Comparison of ENCODE assay signal across 10 cellular contexts in the genomic region with DNA sequence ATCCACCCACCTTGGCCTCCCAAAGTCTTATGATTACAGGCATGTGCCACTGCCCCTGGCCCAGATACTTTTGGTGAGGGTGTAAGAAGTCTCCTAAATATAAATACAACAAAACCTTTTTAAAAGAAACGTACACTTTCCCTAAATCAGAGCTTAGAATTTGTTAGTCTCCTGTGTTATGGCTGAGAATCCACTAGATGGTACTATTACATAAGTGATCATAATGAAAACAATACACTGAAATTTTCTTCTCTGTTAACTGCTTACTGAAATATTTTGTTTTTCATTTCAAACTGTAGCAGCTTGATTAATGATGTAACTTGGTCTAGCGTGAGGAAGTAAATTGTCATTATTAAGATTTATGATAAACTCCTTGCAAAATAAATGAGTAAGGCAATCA.
DNase-seq lines count a peak whose midpoint lies in the region; ATAC-seq, FAIRE-seq and TF ChIP-seq lines count a peak whose summit lies in the region.
"Had no signal": no experiment of that assay in that cellular context is flagged by ENCODE, and none has a peak within 500 bp of the region (broad histone marks: within the 10 kb centered on the region; RNA-seq: fewer than 3 reads in every experiment).

No MANE protein-coding gene starts in this region.

- no peaks in the 10 kb centered on the region for H3K9me3 Mint-ChIP-seq in HFFc6

- H3K4me1 Mint-ChIP-seq in HFFc6 (ENCODE audit: low read depth): no peaks in the 10 kb centered on the region

- no peak overlapping the region for H3K9ac ChIP-seq in HepG2 (ENCODE audit: insufficient read depth, low read depth, low read length)

- TF ChIP-seq CTCF in BJ (IDR thresholded peaks at IDR 0.05; ENCODE audit: insufficient read depth, low read depth, low read length): peak; percentile 46
- TF ChIP-seq CTCF in HFFc6 (IDR thresholded peaks at IDR 0.05): peak; percentile 68
- TF ChIP-seq CTCF in HepG2 (CRISPR knock-in tag; IDR thresholded peaks at IDR 0.05): peak; percentile 43

- TF ChIP-seq RAD21 in HepG2 (CRISPR knock-in tag; IDR thresholded peaks at IDR 0.05): no peak

- H2AFZ ChIP-seq in HepG2 (ENCODE audit: low read length): no peak overlapping the region

- no peak overlapping the region for H3K27ac ChIP-seq in HepG2 (ENCODE audit: extremely low read length, insufficient read depth, low read length)
- H3K27ac ChIP-seq: neutrophil, tibial artery had no signal

- no TSS peak for BruUV-seq in HepG2 (replicated peaks; lab: Mats Ljungman, UMichigan)

- H3K36me3 Mint-ChIP-seq in HFFc6 (ENCODE audit: low read depth): no peaks in the 10 kb centered on the region

- no peaks in the 10 kb centered on the region for H3K36me3 ChIP-seq in BJ (ENCODE audit: control insufficient read depth, insufficient read depth, low read length)
- H3K36me3 ChIP-seq in HepG2 (replicated peaks in 1 of 2; ENCODE audit: control insufficient read depth in 1 of 2, insufficient read depth in 2 of 2, low read length in 2 of 2): no peaks in the 10 kb centered on the region
- H3K36me3 ChIP-seq: neutrophil, tibial artery had no signal

- ATAC-seq in HepG2: no peak

- no peak overlapping the region for H3K4me2 ChIP-seq in HepG2 (ENCODE audit: low read depth, low read length)

- intact Hi-C loops in HepG2 (cut with micrococcal nuclease; ENCODE audit: unreplicated experiment): loop anchor here (2.0 kb wide), 1 partner anchor 1737 kb away; no protein-coding TSS in a partner anchor

- no peaks in the 10 kb centered on the region for H4K20me1 ChIP-seq in HepG2 (ENCODE audit: insufficient read depth, low read length)

- no peak overlapping the region for H3K27ac Mint-ChIP-seq in HFFc6

- DNase-seq in BJ (ENCODE audit: low read depth): no peak
- DNase-seq in HFFc6: no peak
- peak; percentile 0 for DNase-seq in amniotic epithelial cell (ENCODE audit: low read depth)
- no peak for DNase-seq in HepG2 (ENCODE audit: low spot score)
- DNase-seq in stimulated activated CD4-positive, alpha-beta T cell treated with anti-CD3 and anti-CD28 coated beads, Interleukin-4, amount 100 ng/mL, for 24 hours: no peak
- DNase-seq in activated effector memory CD4-positive, alpha-beta T cell treated with anti-CD3 and anti-CD28 coated beads, Interleukin-2, amount 50 U/mL, for 16 hours: no peak
- no peak for DNase-seq in activated CD8-positive, alpha-beta memory T cell treated with anti-CD3 and anti-CD28 coated beads, Interleukin-2, amount 50 U/mL, for 4 hours
- no peak for DNase-seq in stimulated activated naive CD4-positive, alpha-beta T cell treated with Interleukin-2 at 50 U/mL for 16 hours (lab: John Stamatoyannopoulos, UW)
- DNase-seq: tibial artery had no signal

- H3K27me3 Mint-ChIP-seq in HFFc6 (ENCODE audit: insufficient read depth): no peaks in the 10 kb centered on the region; the same call in 1 of the 2 replicates

- in situ Hi-C loops in HepG2 (cut with HindIII; ENCODE audit: extremely low pct_ligation_motif_present, low pct_unique_long_range_greater_than_20kb): no loop called here

- no peaks in the 10 kb centered on the region for H3K9me3 ChIP-seq in HepG2 (ENCODE audit: low read length)
- H3K9me3 ChIP-seq: neutrophil, tibial artery had no signal

- CTCF ChIA-PET in BJ (lab: Yijun Ruan, JAX): interaction anchor here (0.6 to 2.0 kb wide), 11 partner anchors 8 to 1742 kb away, joined by 3 to 16 read pairs (median 3); no protein-coding TSS in a partner anchor
- CTCF ChIA-PET in HepG2 (lab: Yijun Ruan, JAX; ENCODE audit: low intra/inter-chr PET ratio, low total read pairs): interaction anchor here (1.0 kb wide), 1 partner anchor 1754 kb away, joined by 3 read pairs; no protein-coding TSS in a partner anchor

- no peak for TF ChIP-seq POLR2A in HepG2 (IDR thresholded peaks at IDR 0.05; ENCODE audit: insufficient read depth in 1 of 2, low read depth in 2 of 2, low read length in 2 of 2)

- TF ChIP-seq EP300 in HepG2 (IDR thresholded peaks at IDR 0.05; ENCODE audit: low read depth in 2 of 2, low read length in 2 of 2): no peak
- no peak for TF ChIP-seq EP300 in HepG2 (CRISPR knock-in tag; IDR thresholded peaks at IDR 0.05; ENCODE audit: borderline replicate concordance)

- no peak overlapping the region for H3K4me3 ChIP-seq in BJ (ENCODE audit: low read depth, low read length)
- H3K4me3 ChIP-seq in HepG2 (replicated peaks in 1 of 3; ENCODE audit: insufficient read depth in 1 of 3, low read depth in 2 of 3, low read length in 3 of 3): no peak overlapping the region
- H3K4me3 ChIP-seq: tibial artery had no signal

- WGBS in HepG2 (ENCODE audit: low lambda C conversion rate): 13% methylated on average over 2 of the region's 2 CpGs

- H3K27me3 ChIP-seq in BJ (ENCODE audit: control insufficient read depth, insufficient read depth, low read length) (no peaks in the 10 kb centered on the region), HepG2 (ENCODE audit: control insufficient read depth in 1 of 2, insufficient read depth in 2 of 2, low read length in 2 of 2) (no peaks in the 10 kb centered on the region)
- H3K27me3 ChIP-seq: neutrophil, tibial artery had no signal

- no peak overlapping the region for H3K4me3 Mint-ChIP-seq in HFFc6

- no peaks in the 10 kb centered on the region for H3K79me2 ChIP-seq in HepG2 (ENCODE audit: insufficient read depth, low read length)

- FAIRE-seq in HepG2 (lab: Jason Lieb, UNC): no peak

- H3K4me1 ChIP-seq in HepG2 (ENCODE audit: insufficient read depth, low read length): no peaks in the 10 kb centered on the region
- H3K4me1 ChIP-seq: tibial artery had no signal

- POLR2A ChIA-PET in BJ (lab: Charles Lee) (no interaction called here), HepG2 (lab: Yijun Ruan, JAX) (no interaction called here)

TF ChIP-seq in HepG2, 621 proteins besides CTCF, POLR2A, EP300 and RAD21:
- TF ChIP-seq ZNF207 (IDR thresholded peaks at IDR 0.05; ENCODE audit: borderline replicate concordance): no peak
- no peak for TF ChIP-seq ZFP36L1 (CRISPR knock-in tag; IDR thresholded peaks at IDR 0.05)
- TF ChIP-seq MTA3 (CRISPR knock-in tag; IDR thresholded peaks at IDR 0.05): no peak
- peak; percentile 54 for TF ChIP-seq STAG1 (CRISPR knock-in tag; IDR thresholded peaks at IDR 0.05)
TF ChIP-seq in HepG2: peak in this region for 1.
